Comparison of ENCODE assay signal across 12 cellular contexts in genomic region chr9:76561887-76562286, GRCh38.
DNase-seq lines count a peak whose midpoint lies in the region; ATAC-seq, FAIRE-seq and TF ChIP-seq lines count a peak whose summit lies in the region.
"Had no signal": no experiment of that assay in that cellular context is flagged by ENCODE, and none has a peak within 500 bp of the region (broad histone marks: within the 10 kb centered on the region; RNA-seq: fewer than 3 reads in every experiment).

No MANE protein-coding gene starts in this region.

- H3K36me3 Mint-ChIP-seq in activated T-helper 17 cell treated with anti-CD3 and anti-CD28 coated beads, Interleukin-2, amount 50 U/mL, for 72 hours (ENCODE audit: low read depth) = no peaks in the 10 kb centered on the region
- no peaks in the 10 kb centered on the region for H3K36me3 Mint-ChIP-seq in stimulated activated memory B cell treated with anti-CD40 and anti-IgM and Interleukin-4, amounts not matched to agents 10 μg/mL and 1 μg/mL and 100 μg/mL, for 72 hours

- peaks cover 4% of the 10 kb centered on the region for H3K4me1 Mint-ChIP-seq in activated T-helper 17 cell treated with anti-CD3 and anti-CD28 coated beads, Interleukin-2, amount 50 U/mL, for 72 hours
- peaks cover 45% of the 10 kb centered on the region for H3K4me1 Mint-ChIP-seq in stimulated activated memory B cell treated with anti-CD40 and anti-IgM and Interleukin-4, amounts not matched to agents 10 μg/mL and 1 μg/mL and 100 μg/mL, for 72 hours

- TF ChIP-seq CTCF in GM10266 (IDR thresholded peaks at IDR 0.05; ENCODE audit: control insufficient read depth, insufficient read depth, low read depth, missing control alignments) = no peak

- ATAC-seq in GM21360 (IDR thresholded peaks at IDR 0.05; ENCODE audit: unreplicated experiment) (peak; percentile 20), HG03025 (IDR thresholded peaks at IDR 0.05; ENCODE audit: low FRiP score, unreplicated experiment) (peak; percentile 11), GM18873 (IDR thresholded peaks at IDR 0.05; ENCODE audit: low FRiP score, unreplicated experiment) (no peak)
- no peak for ATAC-seq in activated T-helper 17 cell treated with anti-CD3 and anti-CD28 coated beads, Interleukin-2, amount 50 U/mL, for 72 hours (replicated peaks)
- peak; percentile 38 for ATAC-seq in stimulated activated memory B cell treated with anti-CD40 and anti-IgM and Interleukin-4, amounts not matched to agents 10 μg/mL and 1 μg/mL and 100 μg/mL, for 72 hours
- ATAC-seq: PC-3 had no signal

- no peak for FAIRE-seq in frontal cortex (lab: Jason Lieb, UNC)

- H3K9me3 Mint-ChIP-seq in activated T-helper 17 cell treated with anti-CD3 and anti-CD28 coated beads, Interleukin-2, amount 50 U/mL, for 72 hours = peaks cover 3% of the 10 kb centered on the region
- H3K9me3 Mint-ChIP-seq in stimulated activated memory B cell treated with anti-CD40 and anti-IgM and Interleukin-4, amounts not matched to agents 10 μg/mL and 1 μg/mL and 100 μg/mL, for 72 hours = peaks cover 6% of the 10 kb centered on the region

- H3K27ac Mint-ChIP-seq in activated T-helper 17 cell treated with anti-CD3 and anti-CD28 coated beads, Interleukin-2, amount 50 U/mL, for 72 hours = peak overlapping the region; percentile 51
- peak overlapping the region; percentile 64 for H3K27ac Mint-ChIP-seq in stimulated activated memory B cell treated with anti-CD40 and anti-IgM and Interleukin-4, amounts not matched to agents 10 μg/mL and 1 μg/mL and 100 μg/mL, for 72 hours

- H3K27me3 Mint-ChIP-seq in activated T-helper 17 cell treated with anti-CD3 and anti-CD28 coated beads, Interleukin-2, amount 50 U/mL, for 72 hours = peaks cover 3% of the 10 kb centered on the region
- H3K27me3 Mint-ChIP-seq in stimulated activated memory B cell treated with anti-CD40 and anti-IgM and Interleukin-4, amounts not matched to agents 10 μg/mL and 1 μg/mL and 100 μg/mL, for 72 hours = no peaks in the 10 kb centered on the region

- H3K4me3 Mint-ChIP-seq in activated T-helper 17 cell treated with anti-CD3 and anti-CD28 coated beads, Interleukin-2, amount 50 U/mL, for 72 hours = peak overlapping the region; percentile 6
- peak overlapping the region; percentile 6 for H3K4me3 Mint-ChIP-seq in stimulated activated memory B cell treated with anti-CD40 and anti-IgM and Interleukin-4, amounts not matched to agents 10 μg/mL and 1 μg/mL and 100 μg/mL, for 72 hours
- H3K4me3 Mint-ChIP-seq: activated CD8-positive, alpha-beta memory T cell treated with anti-CD3 and anti-CD28 coated beads, Interleukin-2, amount 10 ng/mL, durations not matched to agents 7 days and 5 days had no signal

- DNase-seq in stimulated activated CD4-positive, alpha-beta T cell treated with anti-CD3 and anti-CD28 coated beads, Interleukin-12 subunit alpha, Interleukin-12 subunit beta, amount 100 ng/mL, for 4 hours = no peak
- DNase-seq in GM10266 (ENCODE audit: extremely low spot score) (no peak), frontal cortex (ENCODE audit: low spot score in 2 of 2) (no peak)
- DNase-seq: activated CD8-positive, alpha-beta memory T cell treated with anti-CD3 and anti-CD28 coated beads, Interleukin-2, amount 10 ng/mL, durations not matched to agents 7 days and 5 days; amygdala; NCI-H2081 had no signal

Comparison
In these comparisons a context has a peak if more than half of its experiments do, and no peak if none do; other contexts are left out.
1. ATAC-seq: peak in GM21360 (single experiment), HG03025 (single experiment) and stimulated activated memory B cell treated with anti-CD40 and anti-IgM and Interleukin-4, amounts not matched to agents 10 μg/mL and 1 μg/mL and 100 μg/mL, for 72 hours (single experiment); none in activated T-helper 17 cell treated with anti-CD3 and anti-CD28 coated beads, Interleukin-2, amount 50 U/mL, for 72 hours (single experiment) and GM18873 (single experiment).